ENCODE assay signal across 16 cellular contexts in genomic region chr11:13391217-13391616, GRCh38.
"Had no signal": no experiment of that assay in that cellular context is flagged by ENCODE, and none has a peak within 500 bp of the region (broad histone marks: within the 10 kb centered on the region; RNA-seq: fewer than 3 reads in every experiment).

No MANE protein-coding gene starts in this region.

- ATAC-seq: body of pancreas; stimulated activated naive CD8-positive, alpha-beta T cell treated with anti-CD3 and anti-CD28 coated beads, Interleukin-15, Interleukin-2, amounts not matched to agents 100 U/mL and 50 U/mL, for 24 hours had no signal

- H3K27me3 Mint-ChIP-seq: activated B cell treated with CpG ODN at 0.5 μM for 24 hours had no signal

- DNase-seq: activated B cell treated with CpG ODN at 0.5 μM for 24 hours; activated CD4-positive, alpha-beta T cell treated with anti-CD3 and anti-CD28 coated beads, Interleukin-2, amount 50 U/mL, for 1 hour; amniotic stem cell; body of pancreas; central memory CD4-positive, alpha-beta T cell; dermis blood vessel endothelial cell; endodermal cell; erythroblast; kidney glomerular epithelial cell; sigmoid colon; SK-N-SH; stimulated activated CD4-positive, alpha-beta T cell treated with anti-CD3 and anti-CD28 coated beads, Interleukin-2, amount 100 ng/mL, for 48 hours; stimulated activated naive CD8-positive, alpha-beta T cell treated with anti-CD3 and anti-CD28 coated beads, Interleukin-15, Interleukin-2, amounts not matched to agents 100 U/mL and 50 U/mL, for 24 hours had no signal

- H3K4me2 ChIP-seq: hepatocyte, SK-N-SH had no signal

- H3K4me1 Mint-ChIP-seq: activated B cell treated with CpG ODN at 0.5 μM for 24 hours had no signal

- H2AFZ ChIP-seq: hepatocyte had no signal

- H3K27ac Mint-ChIP-seq: activated B cell treated with CpG ODN at 0.5 μM for 24 hours, endodermal cell had no signal

- H3K4me3 Mint-ChIP-seq: activated B cell treated with CpG ODN at 0.5 μM for 24 hours, endodermal cell had no signal

- H3K4me3 ChIP-seq: body of pancreas, hepatocyte, lung, sigmoid colon, thoracic aorta had no signal

- H3K9me3 Mint-ChIP-seq: activated B cell treated with CpG ODN at 0.5 μM for 24 hours had no signal

- H3K9me2 ChIP-seq: SK-N-SH had no signal

- H3K27me3 ChIP-seq: body of pancreas, hepatocyte, sigmoid colon had no signal

- H3K27ac ChIP-seq: body of pancreas, hepatocyte, sigmoid colon, thoracic aorta had no signal

- H3K79me2 ChIP-seq: hepatocyte had no signal

- H3K9me3 ChIP-seq: body of pancreas, sigmoid colon, SK-N-SH, thoracic aorta had no signal

- H3K4me1 ChIP-seq: body of pancreas had no signal
